ENCODE assay signal across 8 cellular contexts in the genomic region with DNA sequence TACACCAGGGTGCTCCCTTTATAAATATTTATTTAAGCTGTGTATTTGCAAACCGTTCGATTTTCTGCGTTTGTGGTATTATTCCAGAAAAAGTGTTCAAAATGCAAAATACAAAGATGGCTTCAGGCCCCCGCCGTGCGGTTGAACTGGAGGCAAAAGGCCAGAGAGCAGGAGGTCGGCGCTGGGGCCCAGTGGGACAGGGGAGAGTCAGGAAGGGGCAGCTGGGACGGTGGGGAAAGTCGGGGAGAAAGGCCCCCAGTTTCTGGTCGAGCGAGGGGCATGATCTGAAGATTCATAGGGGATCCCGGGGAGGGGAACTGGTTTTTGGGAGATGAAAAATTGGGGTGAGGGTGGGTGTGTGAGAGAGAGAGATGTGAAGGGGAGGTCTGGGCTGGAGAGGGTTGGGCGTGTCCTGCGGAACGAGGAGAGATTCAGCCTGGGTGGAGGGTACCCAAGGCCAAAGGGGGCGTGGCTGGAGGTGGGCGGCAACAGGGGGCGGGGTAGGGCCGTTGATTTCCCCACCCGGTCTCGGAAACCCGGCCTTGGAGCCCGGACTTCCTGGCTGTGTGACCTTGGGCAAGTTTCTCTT. TPM values are rescaled to one million over a fixed set of nuclear protein-coding genes. Genes with fewer than 3 reads are reported as not detected.
A peak's percentile ranks its signal among the peaks of the same experiment; 100 is the strongest.
DNase-seq lines count a peak whose midpoint lies in the region; ATAC-seq and TF ChIP-seq lines count a peak whose summit lies in the region.

No MANE protein-coding gene starts in this region.

- intact Hi-C loops in Right ventricle myocardium superior (cut with DNase I): no loop called here
- intact Hi-C loops in ovary (cut with DNase I): loop anchor here in 1 of 4 donors (5.0 kb wide), 2 partner anchors 42 to 73 kb away; a partner anchor contains a TSS

- TF ChIP-seq EP300 in ovary (IDR thresholded peaks at IDR 0.05): no peak

- peak overlapping the region; percentile 95 for H3K27ac Mint-ChIP-seq in activated naive CD8-positive, alpha-beta T cell treated with anti-CD3 and anti-CD28 coated beads, Interleukin-2, amount 50 U/mL, for 24 hours

- TF ChIP-seq CTCF in AG09319 (IDR thresholded peaks at IDR 0.05; ENCODE audit: low read depth, low read length) (no peak), GM12875 (IDR thresholded peaks at IDR 0.05; ENCODE audit: borderline replicate concordance, insufficient read depth, low read depth, low read length) (no peak), ovary (IDR thresholded peaks at IDR 0.05) (no peak)

- TF ChIP-seq POLR2A in ovary (IDR thresholded peaks at IDR 0.05): no peak

- DNase-seq in AG09319 (ENCODE audit: extremely low read depth, low read depth) (peak; percentile 71), NOMO-1 treated with DMSO at 0.1 percent for 48 hours (lab: John Stamatoyannopoulos, UW; ENCODE audit: unreplicated experiment) (peak; percentile 65), Right ventricle myocardium superior (peak; percentile 88), ovary (peak; percentile 90 to 94 (median 92))
- DNase-seq in activated naive CD8-positive, alpha-beta T cell treated with anti-CD3 and anti-CD28 coated beads, Interleukin-2, amount 50 U/mL, for 24 hours: peak; percentile 66

- H3K27ac ChIP-seq in ovary: peak overlapping the region; percentile 64 to 72

- H3K27me3 ChIP-seq in ovary: no peaks in the 10 kb centered on the region

- H3K36me3 ChIP-seq in ovary: no peaks in the 10 kb centered on the region

- H3K4me3 ChIP-seq in GM12875 (ENCODE audit: low read depth, low read length) (peak overlapping the region; percentile 87), ovary (peak overlapping the region; percentile 50)

- peaks cover 2% of the 10 kb centered on the region for H3K27me3 Mint-ChIP-seq in activated naive CD8-positive, alpha-beta T cell treated with anti-CD3 and anti-CD28 coated beads, Interleukin-2, amount 50 U/mL, for 24 hours

- no peaks in the 10 kb centered on the region for H3K4me1 ChIP-seq in ovary (ENCODE audit: insufficient read depth)

- WGBS in ovary, 3 donors: 1 to 5% (median 3%) methylated on average over 22 to 24 of the region's 24 CpGs

- peaks cover 22% of the 10 kb centered on the region for H3K4me1 Mint-ChIP-seq in activated naive CD8-positive, alpha-beta T cell treated with anti-CD3 and anti-CD28 coated beads, Interleukin-2, amount 50 U/mL, for 24 hours

- no peak for ATAC-seq in activated naive CD8-positive, alpha-beta T cell treated with anti-CD3 and anti-CD28 coated beads, Interleukin-2, amount 50 U/mL, for 24 hours
- ATAC-seq in Right ventricle myocardium superior (ENCODE audit: poor library complexity) (peak; percentile 73), GM19452 (IDR thresholded peaks at IDR 0.05; ENCODE audit: unreplicated experiment) (no peak), HG03571 (IDR thresholded peaks at IDR 0.05; ENCODE audit: unreplicated experiment) (no peak)

- H3K9me3 Mint-ChIP-seq in activated naive CD8-positive, alpha-beta T cell treated with anti-CD3 and anti-CD28 coated beads, Interleukin-2, amount 50 U/mL, for 24 hours: no peaks in the 10 kb centered on the region

- peaks cover 2% of the 10 kb centered on the region for H3K36me3 Mint-ChIP-seq in activated naive CD8-positive, alpha-beta T cell treated with anti-CD3 and anti-CD28 coated beads, Interleukin-2, amount 50 U/mL, for 24 hours (ENCODE audit: low read depth)

- peak overlapping the region; percentile 83 for H3K4me3 Mint-ChIP-seq in activated naive CD8-positive, alpha-beta T cell treated with anti-CD3 and anti-CD28 coated beads, Interleukin-2, amount 50 U/mL, for 24 hours

- H3K9me3 ChIP-seq in ovary: no peaks in the 10 kb centered on the region

RNA-seq across cellular contexts. Expression of a gene that starts 0.7 kb away (rescaled TPM):
- total RNA-seq in Right ventricle myocardium superior (48.9 TPM), ovary (10 to 100 TPM; 21.8 to 39.2 (median 31.7) TPM)
- 10 to 100 TPM in 1 of 2 donors, 1 to 10 TPM in 1; 1.4 to 39.4 TPM for polyA plus RNA-seq in ovary

RNA-seq across cellular contexts. Expression of a gene that starts 3.8 kb away (rescaled TPM):
- total RNA-seq in Right ventricle myocardium superior: not detected
- total RNA-seq in ovary: not detected
- polyA plus RNA-seq in ovary: not detected

RNA-seq across cellular contexts. Expression of a gene that starts 15.7 kb away (rescaled TPM):
- total RNA-seq in Right ventricle myocardium superior (4.7 TPM), ovary (10 to 100 TPM in 2 of 7 donors, 1 to 10 TPM in 5; 3.8 to 18.4 (median 8.7) TPM)
- polyA plus RNA-seq in ovary: 1 to 10 TPM in 1 of 2 donors, not detected in 1; 8.7 TPM

RNA-seq across cellular contexts. Expression of a gene that starts 17.7 kb away (rescaled TPM):
- total RNA-seq in Right ventricle myocardium superior (not detected), ovary (not detected)
- not detected for polyA plus RNA-seq in ovary

RNA-seq across cellular contexts. Expression of a gene that starts 24.2 kb away (rescaled TPM):
- total RNA-seq in Right ventricle myocardium superior (2.9 TPM), ovary (10 to 100 TPM in 6 of 7 donors, 1 to 10 TPM in 1; 9.2 to 40.4 (median 35.8) TPM)
- polyA plus RNA-seq in ovary: 10 to 100 TPM in 1 of 2 donors, 1 to 10 TPM in 1; 3.2 to 23.5 TPM
